4 cellular contexts compared by ENCODE assay signal in genomic region chr16:74413485-74413884, GRCh38. TPM values are rescaled to one million over a fixed set of nuclear protein-coding genes. Genes with fewer than 3 reads are reported as not detected.
"Had no signal": no experiment of that assay in that cellular context is flagged by ENCODE, and none has a peak within 500 bp of the region (broad histone marks: within the 10 kb centered on the region; RNA-seq: fewer than 3 reads in every experiment).

No MANE protein-coding gene starts in this region.

RNA-seq across cellular contexts. Expression of gene CLEC18B, which starts 7.8 kb away (rescaled TPM):
- total RNA-seq: fibroblast of villous mesenchyme had no signal

RNA-seq across cellular contexts. Expression of gene NPIPB15, which starts 37.4 kb away (rescaled TPM):
- total RNA-seq: activated naive CD8-positive, alpha-beta T cell treated with anti-CD3 and anti-CD28 coated beads, Interleukin-2, amount 10 ng/mL, durations not matched to agents 7 days and 5 days; cardiac septum; fibroblast of lung had no signal
